11 cellular contexts compared by ENCODE assay signal in the genomic region with DNA sequence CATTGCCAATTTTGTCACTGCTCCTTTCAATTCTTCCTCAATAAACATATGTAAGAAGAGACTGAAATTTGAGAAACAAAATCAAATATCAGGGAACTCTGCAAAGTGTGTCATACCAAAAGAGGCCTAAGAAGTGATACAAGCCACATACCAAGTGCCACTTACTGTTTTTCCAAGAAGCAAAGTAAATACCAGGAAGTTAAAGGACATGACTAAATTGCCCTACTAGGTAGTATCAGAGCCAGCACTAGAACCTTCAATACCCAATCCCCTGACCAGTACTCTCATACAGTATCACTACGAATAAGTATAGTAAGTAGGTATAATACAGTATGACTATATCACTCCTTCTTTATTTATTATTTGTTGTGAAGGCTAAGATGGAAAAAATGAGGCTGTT. TPM values are rescaled to one million over a fixed set of nuclear protein-coding genes. Genes with fewer than 3 reads are reported as not detected.
DNase-seq lines count a peak whose midpoint lies in the region; ATAC-seq and TF ChIP-seq lines count a peak whose summit lies in the region.
"Had no signal": no experiment of that assay in that cellular context is flagged by ENCODE, and none has a peak within 500 bp of the region (broad histone marks: within the 10 kb centered on the region; RNA-seq: fewer than 3 reads in every experiment).

No MANE protein-coding gene starts in this region.

- ATAC-seq in RWPE2 (ENCODE audit: low read depth) (no peak), GM18520 (IDR thresholded peaks at IDR 0.05; ENCODE audit: unreplicated experiment) (no peak)

- H3K4me3 ChIP-seq in RWPE2 (ENCODE audit: severe bottlenecking) = no peak overlapping the region
- H3K4me3 ChIP-seq in breast epithelium = no peak overlapping the region
- no peak overlapping the region for H3K4me3 ChIP-seq in smooth muscle cell
- no peak overlapping the region for H3K4me3 ChIP-seq in lower leg skin (ENCODE audit: low read depth, poor library complexity, severe bottlenecking)

- H3K27me3 ChIP-seq in RWPE2 (ENCODE audit: insufficient read depth, poor library complexity, severe bottlenecking) (no peaks in the 10 kb centered on the region), breast epithelium (no peaks in the 10 kb centered on the region), smooth muscle cell (ENCODE audit: low read depth) (no peaks in the 10 kb centered on the region)

- WGBS in smooth muscle cell (ENCODE audit: low lambda C conversion rate) = 83% methylated on average over 1 of the region's 1 CpG
- WGBS in lower leg skin, 2 donors = 91 to 92% methylated on average over 1 of the region's 1 CpG

- H3K36me3 ChIP-seq in RWPE2 (ENCODE audit: low read depth) = no peaks in the 10 kb centered on the region
- no peaks in the 10 kb centered on the region for H3K36me3 ChIP-seq in breast epithelium
- no peaks in the 10 kb centered on the region for H3K36me3 ChIP-seq in smooth muscle cell (ENCODE audit: low read depth)

- peak overlapping the region; percentile 3 for H3K9ac ChIP-seq in smooth muscle cell (ENCODE audit: low read depth)

- TF ChIP-seq CTCF in RWPE2 (IDR thresholded peaks at IDR 0.05; ENCODE audit: poor library complexity, severe bottlenecking) = no peak
- TF ChIP-seq CTCF in breast epithelium (IDR thresholded peaks at IDR 0.05) = no peak
- no peak for TF ChIP-seq CTCF in smooth muscle cell (IDR thresholded peaks at IDR 0.05; ENCODE audit: borderline replicate concordance, insufficient read depth, poor library complexity, severe bottlenecking)
- no peak for TF ChIP-seq CTCF in lower leg skin (IDR thresholded peaks at IDR 0.05)

- intact Hi-C loops in breast epithelium (cut with DNase I; ENCODE audit: low total_unique reads) = no loop called here
- intact Hi-C loops in lower leg skin (cut with DNase I; ENCODE audit: low total_unique reads) = no loop called here

- DNase-seq in DMS79 treated with DMSO at 0.1 percent for 48 hours (lab: John Stamatoyannopoulos, UW) (peak; percentile 28), DMS79 (lab: John Stamatoyannopoulos, UW) (no peak), RWPE2 (ENCODE audit: low spot score) (no peak), breast epithelium (ENCODE audit: low spot score in 2 of 2) (no peak), smooth muscle cell (lab: John Stamatoyannopoulos, UW; ENCODE audit: unreplicated experiment) (no peak), 8988T (no peak), lower leg skin (ENCODE audit: low spot score in 2 of 2) (no peak)
- DNase-seq: DND-41, Kasumi-1 had no signal

- no peak for TF ChIP-seq POLR2A in breast epithelium (IDR thresholded peaks at IDR 0.05)
- no peak for TF ChIP-seq POLR2A in lower leg skin (IDR thresholded peaks at IDR 0.05)

- H3K4me1 ChIP-seq in RWPE2 (ENCODE audit: insufficient read depth, poor library complexity, severe bottlenecking) (peaks cover 36% of the 10 kb centered on the region), breast epithelium (peaks cover 4 to 13% of the 10 kb centered on the region in 2 donors), smooth muscle cell (ENCODE audit: low read depth) (peaks cover 60% of the 10 kb centered on the region)

- H2AFZ ChIP-seq in smooth muscle cell (ENCODE audit: low read depth) = no peak overlapping the region

- H3K9me3 ChIP-seq in RWPE2 (ENCODE audit: severe bottlenecking) (no peaks in the 10 kb centered on the region), breast epithelium (no peaks in the 10 kb centered on the region), smooth muscle cell (replicated peaks; ENCODE audit: low read depth) (no peaks in the 10 kb centered on the region)

- no peaks in the 10 kb centered on the region for H4K20me1 ChIP-seq in smooth muscle cell (ENCODE audit: low read depth)

- H3K27ac ChIP-seq in RWPE2 (ENCODE audit: poor library complexity, severe bottlenecking) (peak overlapping the region; percentile 61), breast epithelium (peak overlapping the region; percentile 57 to 61), smooth muscle cell (ENCODE audit: low read depth) (peak overlapping the region; percentile 96)
- H3K27ac ChIP-seq: 22Rv1 had no signal

- peaks cover 49% of the 10 kb centered on the region for H3F3A ChIP-seq in smooth muscle cell (ENCODE audit: low read depth)

- H3K79me2 ChIP-seq in smooth muscle cell (ENCODE audit: low read depth) = peaks cover 91% of the 10 kb centered on the region

- peak overlapping the region; percentile 76 for H3K4me2 ChIP-seq in smooth muscle cell

RNA-seq across cellular contexts. Expression of a gene that starts 13.6 kb away (rescaled TPM):
- total RNA-seq in breast epithelium (10 to 100 TPM; 45.6 to 82.8 (median 68.2) TPM), smooth muscle cell (45.0 and 52.4 TPM in 2 replicates), lower leg skin (10 to 100 TPM; 17.6 to 31.6 (median 25.8) TPM)
- 8.7 and 10.1 TPM in 2 replicates for polyA plus RNA-seq in smooth muscle cell
